1 cellular context compared by ENCODE assay signal in genomic region chr3:114707225-114707860, GRCh38.
TF ChIP-seq lines count a peak whose summit lies in the region.

No MANE protein-coding gene starts in this region.

TF ChIP-seq in HepG2, 621 proteins besides CTCF, POLR2A, EP300 and RAD21 (continued from another document):
- 0 out of 2 replicates have a peak, but pooled peaks have one; percentile 25 for TF ChIP-seq HOMEZ (CRISPR knock-in tag; IDR thresholded peaks at IDR 0.05; ENCODE audit: low read depth)
- no peak for TF ChIP-seq KDM2A (CRISPR knock-in tag; IDR thresholded peaks at IDR 0.05; ENCODE audit: borderline replicate concordance, low read depth)
- TF ChIP-seq SOX13 (IDR thresholded peaks at IDR 0.05), result no peak
- peak in 1 of 2 experiments; percentile 48; a peak in 2 of 4 replicates for TF ChIP-seq SOX13 (CRISPR knock-in tag; conservative IDR thresholded peaks at IDR 0.05 in 1 of 2, IDR thresholded peaks at IDR 0.05 in 1 of 2)
- TF ChIP-seq RERE (CRISPR knock-in tag; IDR thresholded peaks at IDR 0.05; ENCODE audit: low read depth), result no peak
- TF ChIP-seq ZNF589 (CRISPR knock-in tag; conservative IDR thresholded peaks at IDR 0.05), result no peak
- 0 out of 2 replicates have a peak, but pooled peaks have one; percentile 17 for TF ChIP-seq NR2F6 (IDR thresholded peaks at IDR 0.05)
- no peak for TF ChIP-seq NR2F6 (CRISPR knock-in tag; IDR thresholded peaks at IDR 0.05)
- peak; percentile 35; the same call in 1 of the 2 replicates for TF ChIP-seq GATAD2A (CRISPR knock-in tag; IDR thresholded peaks at IDR 0.05)
- TF ChIP-seq ZNF160 (CRISPR knock-in tag; IDR thresholded peaks at IDR 0.05), result no peak
- no peak for TF ChIP-seq MIER3 (CRISPR knock-in tag; IDR thresholded peaks at IDR 0.05; ENCODE audit: borderline replicate concordance)
- TF ChIP-seq HES4 (CRISPR knock-in tag; IDR thresholded peaks at IDR 0.05; ENCODE audit: borderline replicate concordance), result no peak
- no peak for TF ChIP-seq KDM5A (IDR thresholded peaks at IDR 0.05; ENCODE audit: borderline replicate concordance, low read length)
- TF ChIP-seq ZNF224 (CRISPR knock-in tag; IDR thresholded peaks at IDR 0.05), result no peak
- TF ChIP-seq AGO1 (IDR thresholded peaks at IDR 0.05; ENCODE audit: low read depth, low read length, poor library complexity, severe bottlenecking), result no peak
- TF ChIP-seq CREM (IDR thresholded peaks at IDR 0.05), result 0 out of 2 replicates have a peak, but pooled peaks have one; percentile 11
- no peak for TF ChIP-seq CREM (CRISPR knock-in tag; IDR thresholded peaks at IDR 0.05)
- TF ChIP-seq NKX3-1 (CRISPR knock-in tag; IDR thresholded peaks at IDR 0.05), result no peak
- no peak for TF ChIP-seq ZNF513 (CRISPR knock-in tag; conservative IDR thresholded peaks at IDR 0.05)
- TF ChIP-seq STAG1 (CRISPR knock-in tag; IDR thresholded peaks at IDR 0.05), result peak; percentile 40
